Comparison of ENCODE assay signal across 23 cellular contexts in the genomic region with DNA sequence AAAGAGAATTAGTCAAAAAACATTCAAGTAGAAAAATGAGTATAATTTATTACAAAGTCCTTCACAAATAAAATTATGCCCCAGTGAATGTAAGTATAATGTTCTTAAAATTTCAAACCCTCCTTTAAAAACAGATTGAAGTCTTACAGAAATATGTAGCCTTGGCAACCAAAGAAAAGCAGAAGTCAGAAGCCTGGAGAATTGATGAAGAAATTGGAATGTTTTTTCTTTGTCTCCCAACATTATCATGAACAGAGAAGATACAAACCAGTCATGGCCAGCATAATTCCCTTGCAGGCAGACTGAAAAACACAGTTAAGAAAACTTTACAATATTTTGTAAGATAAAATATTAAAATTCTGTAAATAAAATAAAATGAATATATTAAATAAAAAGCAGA.
"Had no signal": no experiment of that assay in that cellular context is flagged by ENCODE, and none has a peak within 500 bp of the region (broad histone marks: within the 10 kb centered on the region; RNA-seq: fewer than 3 reads in every experiment).

No MANE protein-coding gene starts in this region.

- H3K9me3 ChIP-seq: esophagus muscularis mucosa, gastroesophageal sphincter, heart left ventricle, ovary, psoas muscle, sigmoid colon, spleen, suprapubic skin, transverse colon, upper lobe of right lung, uterus had no signal

- H3K4me3 ChIP-seq: esophagus muscularis mucosa, gastroesophageal sphincter, heart left ventricle, hepatocyte, lung, ovary, psoas muscle, sigmoid colon, spleen, suprapubic skin, transverse colon, upper lobe of right lung, uterus had no signal

- H3K4me1 ChIP-seq: esophagus muscularis mucosa, foreskin keratinocyte, gastroesophageal sphincter, heart left ventricle, psoas muscle, sigmoid colon, spleen, suprapubic skin, transverse colon, upper lobe of right lung, uterus had no signal

- H3K27me3 ChIP-seq: esophagus muscularis mucosa, foreskin keratinocyte, gastroesophageal sphincter, heart left ventricle, hepatocyte, ovary, sigmoid colon, spleen, suprapubic skin, transverse colon, upper lobe of right lung, uterus had no signal

- H3K36me3 ChIP-seq: esophagus muscularis mucosa, gastroesophageal sphincter, heart left ventricle, ovary, sigmoid colon, transverse colon, upper lobe of right lung, uterus had no signal

- DNase-seq: dermis blood vessel endothelial cell; effector memory CD4-positive, alpha-beta T cell; foreskin keratinocyte; heart left ventricle; kidney; natural killer cell; occipital lobe; ovary; posterior cingulate gyrus; psoas muscle; right cardiac atrium; sigmoid colon; spleen; stimulated activated CD4-positive, alpha-beta T cell treated with anti-CD3 and anti-CD28 coated beads, Interleukin-4, amount 100 ng/mL, for 4 hours; stimulated activated naive CD8-positive, alpha-beta T cell treated with anti-CD3 and anti-CD28 coated beads, Interleukin-15, amount 100 ng/mL, for 72 hours; transverse colon; upper lobe of right lung; uterus had no signal
